In the genomic region with DNA sequence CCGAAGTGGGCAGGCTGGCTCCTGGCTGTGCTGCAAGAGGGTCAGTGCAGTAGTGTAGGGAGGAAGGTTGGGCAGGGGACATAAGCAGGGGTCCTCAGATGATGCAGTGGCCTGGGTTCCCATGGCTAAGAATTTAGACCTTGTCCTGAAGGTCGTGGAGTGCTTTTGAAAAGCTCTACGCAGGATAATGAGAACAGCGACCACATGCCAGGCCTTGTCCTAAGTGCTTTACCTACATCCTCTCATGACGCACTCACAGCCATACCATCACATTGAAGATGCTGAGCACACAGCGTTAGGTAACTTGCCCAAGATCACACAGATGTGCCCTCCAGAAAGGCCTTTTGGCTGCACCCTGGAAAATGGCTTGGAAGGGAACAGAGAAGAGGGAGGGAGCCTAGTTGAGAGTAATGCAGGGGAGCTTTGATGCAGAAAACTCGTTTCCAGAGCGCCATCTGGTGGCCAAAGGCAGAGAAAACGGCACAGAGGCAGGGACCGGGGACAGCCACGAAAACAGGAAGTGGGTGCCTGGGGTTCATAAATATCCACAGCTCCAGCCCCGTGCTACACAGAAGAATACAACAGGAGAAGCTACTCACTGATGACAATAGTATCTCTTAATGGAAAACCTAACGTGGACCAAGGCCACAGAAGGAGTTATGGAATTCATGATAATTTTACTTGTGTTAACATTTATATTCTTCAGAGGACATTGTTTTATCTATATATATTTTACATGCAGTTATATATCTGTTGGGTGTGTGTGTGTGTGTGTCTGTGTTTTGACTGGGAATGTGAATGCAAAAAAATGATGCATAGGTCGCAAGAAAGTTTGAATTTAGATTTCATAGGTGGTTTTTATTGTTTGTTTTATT, we compare ENCODE assay signal across 8 cellular contexts. TPM values are rescaled to one million over a fixed set of nuclear protein-coding genes. Genes with fewer than 3 reads are reported as not detected.
A peak's percentile ranks its signal among the peaks of the same experiment; 100 is the strongest.
DNase-seq lines count a peak whose midpoint lies in the region; ATAC-seq, FAIRE-seq and TF ChIP-seq lines count a peak whose summit lies in the region.

No MANE protein-coding gene starts in this region.

- H4K20me1 ChIP-seq in OCI-LY1 (ENCODE audit: insufficient read depth, low read length) = no peaks in the 10 kb centered on the region

- H3K36me3 ChIP-seq in OCI-LY1 (ENCODE audit: insufficient read depth, low read length) = no peaks in the 10 kb centered on the region

- H3K4me3 Mint-ChIP-seq in naive thymus-derived CD8-positive, alpha-beta T cell = peak overlapping the region; percentile 39 to 72 (median 66)
- no peak overlapping the region for H3K4me3 Mint-ChIP-seq in stimulated activated naive B cell treated with anti-CD40 and anti-IgM and Interleukin-4, amounts not matched to agents 10 μg/mL and 1 μg/mL and 100 μg/mL, for 72 hours

- no peaks in the 10 kb centered on the region for H3K27me3 Mint-ChIP-seq in naive thymus-derived CD8-positive, alpha-beta T cell
- peaks cover 0 to 11% of the 10 kb centered on the region in 2 donors for H3K27me3 Mint-ChIP-seq in stimulated activated naive B cell treated with anti-CD40 and anti-IgM and Interleukin-4, amounts not matched to agents 10 μg/mL and 1 μg/mL and 100 μg/mL, for 72 hours

- no peaks in the 10 kb centered on the region for H3K9me3 ChIP-seq in OCI-LY1 (ENCODE audit: low read length)

- no peaks in the 10 kb centered on the region for H3F3A ChIP-seq in OCI-LY1 (ENCODE audit: insufficient read depth, low read length)

- peak; percentile 86 for TF ChIP-seq CTCF in OCI-LY1 (IDR thresholded peaks at IDR 0.05; ENCODE audit: low read length)

- no peaks in the 10 kb centered on the region for H3K9me2 ChIP-seq in OCI-LY1 (ENCODE audit: low read depth, low read length)

- FAIRE-seq in HTR-8/SVneo (lab: Jason Lieb, UNC) = peak; percentile 82

- H3K9me3 Mint-ChIP-seq in naive thymus-derived CD8-positive, alpha-beta T cell = no peaks in the 10 kb centered on the region
- H3K9me3 Mint-ChIP-seq in stimulated activated naive B cell treated with anti-CD40 and anti-IgM and Interleukin-4, amounts not matched to agents 10 μg/mL and 1 μg/mL and 100 μg/mL, for 72 hours = no peaks in the 10 kb centered on the region

- no peak overlapping the region; the same call in 1 of the 2 replicates for H3K9ac ChIP-seq in OCI-LY1 (ENCODE audit: low read length)

- peaks cover 0 to 3% (median 0%) of the 10 kb centered on the region in 3 donors for H3K36me3 Mint-ChIP-seq in naive thymus-derived CD8-positive, alpha-beta T cell
- peaks cover 2 to 7% of the 10 kb centered on the region in 2 donors for H3K36me3 Mint-ChIP-seq in stimulated activated naive B cell treated with anti-CD40 and anti-IgM and Interleukin-4, amounts not matched to agents 10 μg/mL and 1 μg/mL and 100 μg/mL, for 72 hours

- H3K27me3 ChIP-seq in OCI-LY1 (ENCODE audit: insufficient read depth, low read length) = no peaks in the 10 kb centered on the region

- H3K4me3 ChIP-seq in OCI-LY1 (ENCODE audit: low read depth, low read length, poor library complexity, severe bottlenecking) = no peak overlapping the region

- peaks cover 25 to 53% (median 43%) of the 10 kb centered on the region in 4 donors for H3K4me1 Mint-ChIP-seq in naive thymus-derived CD8-positive, alpha-beta T cell
- peaks cover 20 to 25% of the 10 kb centered on the region in 2 donors for H3K4me1 Mint-ChIP-seq in stimulated activated naive B cell treated with anti-CD40 and anti-IgM and Interleukin-4, amounts not matched to agents 10 μg/mL and 1 μg/mL and 100 μg/mL, for 72 hours

- peak; percentile 94 for ATAC-seq in GM21515 (IDR thresholded peaks at IDR 0.05; ENCODE audit: unreplicated experiment)
- peak; percentile 97 to 98 for ATAC-seq in naive thymus-derived CD8-positive, alpha-beta T cell
- peak; percentile 97 to 98 for ATAC-seq in stimulated activated naive B cell treated with anti-CD40 and anti-IgM and Interleukin-4, amounts not matched to agents 10 μg/mL and 1 μg/mL and 100 μg/mL, for 72 hours (replicated peaks)

- POLR2A ChIA-PET in naive thymus-derived CD8-positive, alpha-beta T cell (lab: Charles Lee) = interaction anchor here (0.6 to 2.7 kb wide), 28 partner anchors 9 to 459 kb away, joined by 3 to 49 read pairs (median 4); a partner anchor contains a TSS

- peaks cover 12% of the 10 kb centered on the region for H3K4me1 ChIP-seq in OCI-LY1 (ENCODE audit: insufficient read depth, low read length, severe bottlenecking)

- H3K4me2 ChIP-seq in OCI-LY1 (ENCODE audit: low read length) = peak overlapping the region; percentile 47

- H2AFZ ChIP-seq in OCI-LY1 (ENCODE audit: low read length) = peak overlapping the region; percentile 35

- no peak overlapping the region for H3K27ac ChIP-seq in OCI-LY1 (ENCODE audit: low read depth, low read length, poor library complexity, severe bottlenecking)

- DNase-seq in DMS153 treated with DMSO at 0.1 percent for 48 hours (lab: John Stamatoyannopoulos, UW; ENCODE audit: unreplicated experiment) = peak; percentile 51
- DNase-seq in HTR-8/SVneo (ENCODE audit: insufficient read length, low spot score) = peak; percentile 87
- DNase-seq in activated CD8-positive, alpha-beta memory T cell treated with anti-CD3 and anti-CD28 coated beads, Interleukin-2, amount 50 U/mL, for 1 hour (ENCODE audit: extremely low read depth) = peak; percentile 70
- peak; percentile 85 for DNase-seq in epidermal melanocyte (ENCODE audit: insufficient read length, low spot score)
- peak; percentile 77 to 94 (median 89) for DNase-seq in naive thymus-derived CD8-positive, alpha-beta T cell
- peak; percentile 79 for DNase-seq in stimulated activated naive B cell treated with anti-CD40 and anti-IgM and Interleukin-4, amounts not matched to agents 10 μg/mL and 1 μg/mL and 100 μg/mL, for 72 hours

- H3K27ac Mint-ChIP-seq in naive thymus-derived CD8-positive, alpha-beta T cell = peak overlapping the region; percentile 70 to 96 (median 88)
- no peak overlapping the region for H3K27ac Mint-ChIP-seq in stimulated activated naive B cell treated with anti-CD40 and anti-IgM and Interleukin-4, amounts not matched to agents 10 μg/mL and 1 μg/mL and 100 μg/mL, for 72 hours

- no peaks in the 10 kb centered on the region for H3K79me2 ChIP-seq in OCI-LY1 (ENCODE audit: insufficient read depth, low read length)

RNA-seq across cellular contexts. Expression of a gene that starts 2.7 kb away (rescaled TPM):
- not detected for total RNA-seq in naive thymus-derived CD8-positive, alpha-beta T cell
- polyA plus RNA-seq in naive thymus-derived CD8-positive, alpha-beta T cell = under 1 TPM; 0.07 to 0.21 (median 0.07) TPM

RNA-seq across cellular contexts. Expression of a gene that starts 8.2 kb away (rescaled TPM):
- 10 to 100 TPM; 31.3 to 31.6 TPM for total RNA-seq in naive thymus-derived CD8-positive, alpha-beta T cell
- polyA plus RNA-seq in naive thymus-derived CD8-positive, alpha-beta T cell = 10 to 100 TPM; 27.4 to 40.1 (median 30.1) TPM

RNA-seq across cellular contexts. Expression of a gene that starts 37.0 kb away (rescaled TPM):
- 10 to 100 TPM; 89.8 to 97.1 TPM for total RNA-seq in naive thymus-derived CD8-positive, alpha-beta T cell
- polyA plus RNA-seq in naive thymus-derived CD8-positive, alpha-beta T cell = 10 to 100 TPM; 28.2 to 33.5 (median 31.4) TPM

RNA-seq across cellular contexts. Expression of a gene that starts 52.1 kb away (rescaled TPM):
- total RNA-seq in naive thymus-derived CD8-positive, alpha-beta T cell = 10 to 100 TPM; 27.3 to 29.4 TPM
- 10 to 100 TPM; 40.9 to 51.0 (median 43.9) TPM for polyA plus RNA-seq in naive thymus-derived CD8-positive, alpha-beta T cell

Comparison
In these comparisons a context has a peak if more than half of its experiments do, and no peak if none do; other contexts are left out.
1. H3K4me3 Mint-ChIP-seq: peak in naive thymus-derived CD8-positive, alpha-beta T cell (10 of 10); none in stimulated activated naive B cell treated with anti-CD40 and anti-IgM and Interleukin-4, amounts not matched to agents 10 μg/mL and 1 μg/mL and 100 μg/mL, for 72 hours (0 of 2).
2. Peak in every context shown above with its lines, with median percentiles within 50 percentile points of each other: DNase-seq and ATAC-seq.